ENCODE assay signal across 18 cellular contexts in genomic region chr11:34451053-34451452, GRCh38.
"Had no signal": no experiment of that assay in that cellular context is flagged by ENCODE, and none has a peak within 500 bp of the region (broad histone marks: within the 10 kb centered on the region; RNA-seq: fewer than 3 reads in every experiment).

No MANE protein-coding gene starts in this region.

- H3K9me3 ChIP-seq: heart left ventricle, pancreas, stomach, testis had no signal

- H3K4me3 ChIP-seq: heart left ventricle, pancreas, stomach, testis had no signal

- H3K4me1 ChIP-seq: testis had no signal

- H3K27me3 ChIP-seq: heart left ventricle, pancreas, stomach, testis had no signal

- H3K27ac ChIP-seq: pancreas, testis had no signal

- DNase-seq: activated CD4-positive, alpha-beta memory T cell treated with anti-CD3 and anti-CD28 coated beads for 36 hours; activated CD4-positive, alpha-beta T cell treated with anti-CD3 and anti-CD28 coated beads for 4 hours; activated CD4-positive, CD25-positive, alpha-beta regulatory T cell; activated effector memory CD4-positive, alpha-beta T cell treated with anti-CD3 and anti-CD28 coated beads, Interleukin-2, amount 50 U/mL, for 16 hours; activated naive CD4-positive, alpha-beta T cell treated with anti-CD3 and anti-CD28 coated beads, Interleukin-2, amount 10 ng/mL, durations not matched to agents 7 days and 5 days; activated naive CD8-positive, alpha-beta T cell treated with anti-CD3 and anti-CD28 coated beads, Interleukin-2, amount 50 U/mL, for 24 hours; activated T-cell treated with anti-CD3 and anti-CD28 coated beads, Interleukin-2, amount 50 U/mL, for 72 hours; cerebellar nuclear complex; effector CD4-positive, alpha-beta T cell; heart left ventricle; left ventricle myocardium superior; midbrain; pancreas; right cardiac atrium; stimulated activated CD4-positive, alpha-beta T cell treated with anti-CD3 and anti-CD28 coated beads, Interleukin-2, amount 100 ng/mL, for 24 hours; stomach; T-helper 17 cell; testis had no signal
